14 cellular contexts compared by ENCODE assay signal in the genomic region with DNA sequence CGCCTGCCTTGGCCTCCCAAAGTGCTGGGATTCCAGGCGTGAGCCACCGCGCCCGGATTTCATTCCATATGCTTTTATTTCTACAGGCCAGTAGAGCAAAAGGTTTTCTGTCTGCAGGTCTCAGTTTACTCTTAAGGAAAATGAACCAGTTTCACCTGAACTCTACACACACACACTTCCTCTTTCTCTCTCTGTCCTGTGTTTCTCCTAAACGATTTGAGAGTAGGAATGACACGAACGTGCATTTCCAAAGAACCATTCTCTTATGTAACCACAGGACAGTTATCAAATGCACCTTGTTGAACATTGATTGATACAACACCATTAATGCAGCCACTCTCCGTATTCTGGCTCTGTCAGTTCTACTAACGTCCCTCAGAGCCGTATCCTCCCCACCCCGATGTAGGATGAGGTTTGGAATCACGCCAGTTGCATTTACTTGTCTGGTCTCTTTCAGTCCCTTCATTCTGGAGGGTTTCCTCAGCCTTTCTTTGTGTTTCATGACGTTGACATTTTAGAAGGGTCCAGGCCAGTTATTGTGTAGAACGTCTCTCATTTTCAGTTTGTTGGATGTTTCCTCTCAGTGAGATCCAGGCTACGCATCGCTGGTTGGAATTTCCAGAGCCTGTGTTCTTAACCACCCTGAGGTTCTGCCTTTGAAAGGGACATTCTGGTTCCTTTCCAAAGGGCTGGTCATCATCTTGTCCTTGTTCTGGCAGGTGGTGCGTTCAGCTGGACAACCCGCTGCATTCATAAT. TPM values are rescaled to one million over a fixed set of nuclear protein-coding genes. Genes with fewer than 3 reads are reported as not detected.
DNase-seq lines count a peak whose midpoint lies in the region; ATAC-seq and TF ChIP-seq lines count a peak whose summit lies in the region.
"Had no signal": no experiment of that assay in that cellular context is flagged by ENCODE, and none has a peak within 500 bp of the region (broad histone marks: within the 10 kb centered on the region; RNA-seq: fewer than 3 reads in every experiment).

No MANE protein-coding gene starts in this region.

- TF ChIP-seq CTCF in epithelial cell of proximal tubule (conservative IDR thresholded peaks at IDR 0.05; ENCODE audit: low read depth, low read length) (no peak), progenitor cell of endocrine pancreas (IDR thresholded peaks at IDR 0.05; ENCODE audit: unreplicated experiment) (no peak)

- H3K9me3 Mint-ChIP-seq in progenitor cell of endocrine pancreas (ENCODE audit: low read depth) = peaks cover 4% of the 10 kb centered on the region
- H3K9me3 Mint-ChIP-seq: stimulated activated naive CD8-positive, alpha-beta T cell treated with anti-CD3 and anti-CD28 coated beads, Interleukin-15, Interleukin-2, amounts not matched to agents 100 ng/mL and 50 ng/mL, for 24 hours had no signal

- H3K27me3 Mint-ChIP-seq in progenitor cell of endocrine pancreas = no peaks in the 10 kb centered on the region
- H3K27me3 Mint-ChIP-seq: stimulated activated naive CD8-positive, alpha-beta T cell treated with anti-CD3 and anti-CD28 coated beads, Interleukin-15, Interleukin-2, amounts not matched to agents 100 ng/mL and 50 ng/mL, for 24 hours; T-cell had no signal

- H3K36me3 Mint-ChIP-seq in progenitor cell of endocrine pancreas (ENCODE audit: insufficient read depth) = peaks cover 22% of the 10 kb centered on the region

- H3K27ac Mint-ChIP-seq in progenitor cell of endocrine pancreas = peak overlapping the region; percentile 17
- H3K27ac Mint-ChIP-seq: stimulated activated naive CD8-positive, alpha-beta T cell treated with anti-CD3 and anti-CD28 coated beads, Interleukin-15, Interleukin-2, amounts not matched to agents 100 ng/mL and 50 ng/mL, for 24 hours; T-cell had no signal

- peaks cover 40% of the 10 kb centered on the region for H3K4me1 Mint-ChIP-seq in progenitor cell of endocrine pancreas (ENCODE audit: low read depth)

- no peak overlapping the region for H3K4me3 Mint-ChIP-seq in progenitor cell of endocrine pancreas (ENCODE audit: low read depth)
- H3K4me3 Mint-ChIP-seq: stimulated activated naive CD8-positive, alpha-beta T cell treated with anti-CD3 and anti-CD28 coated beads, Interleukin-15, Interleukin-2, amounts not matched to agents 100 ng/mL and 50 ng/mL, for 24 hours; T-cell had no signal

- ATAC-seq in HG03135 (IDR thresholded peaks at IDR 0.05; ENCODE audit: unreplicated experiment) = no peak
- ATAC-seq: T-cell had no signal

- peak; percentile 16 for DNase-seq in EH (ENCODE audit: low read depth)
- DNase-seq in NCI-H2196 (lab: John Stamatoyannopoulos, UW; ENCODE audit: unreplicated experiment) = peak; percentile 54
- DNase-seq in epithelial cell of proximal tubule (ENCODE audit: low read depth) = peak; percentile 57
- DNase-seq in progenitor cell of endocrine pancreas (ENCODE audit: low spot score, unreplicated experiment) = no peak
- DNase-seq in HPDE6-E6E7 (ENCODE audit: extremely low spot score) = no peak
- DNase-seq in DMS 273 (lab: John Stamatoyannopoulos, UW; ENCODE audit: unreplicated experiment) = no peak
- no peak for DNase-seq in RPMI8226
- DNase-seq: activated CD8-positive, alpha-beta memory T cell treated with anti-CD3 and anti-CD28 coated beads for 24 hours; DND-41; NCI-H1694; T-cell had no signal

- peak overlapping the region; percentile 13 for H3K4me3 ChIP-seq in epithelial cell of proximal tubule (ENCODE audit: low read depth, low read length)
- H3K4me3 ChIP-seq: ascending aorta had no signal

RNA-seq across cellular contexts. Expression of a gene that starts 36.0 kb away (rescaled TPM):
- 2.1 and 2.7 TPM in 2 replicates for total RNA-seq in epithelial cell of proximal tubule
- 31.9 and 37.4 TPM in 2 replicates for total RNA-seq in progenitor cell of endocrine pancreas

Comparison
In these comparisons a context has a peak if more than half of its experiments do, and no peak if none do; other contexts are left out.
1. DNase-seq: peak in EH (single experiment), NCI-H2196 (single experiment) and epithelial cell of proximal tubule (single experiment); none in progenitor cell of endocrine pancreas (single experiment), HPDE6-E6E7 (single experiment), DMS 273 (single experiment) and RPMI8226 (single experiment).